ENCODE assay signal across 39 cellular contexts in the genomic region with DNA sequence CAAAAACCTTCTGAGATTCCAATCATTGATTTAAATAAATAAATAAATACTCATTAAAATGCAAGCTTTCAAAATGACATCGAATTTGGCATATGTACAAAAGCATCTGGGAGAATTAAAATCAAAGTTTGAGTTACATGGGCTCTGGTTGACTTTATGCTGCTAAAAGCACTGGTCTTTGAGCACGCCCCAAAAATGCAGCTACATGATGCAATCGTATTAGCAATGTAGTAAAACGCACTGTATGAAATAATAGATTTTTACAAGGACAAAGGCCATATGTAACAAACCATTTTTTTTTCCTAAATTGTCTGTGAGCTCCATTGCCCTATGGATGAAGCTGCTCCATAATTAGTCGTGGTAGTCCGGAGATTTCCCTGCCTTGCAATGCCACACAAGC.
"Had no signal": no experiment of that assay in that cellular context is flagged by ENCODE, and none has a peak within 500 bp of the region (broad histone marks: within the 10 kb centered on the region; RNA-seq: fewer than 3 reads in every experiment).

No MANE protein-coding gene starts in this region.

- H3K4me3 ChIP-seq: PC-9 had no signal

- H3K4me1 Mint-ChIP-seq: activated CD4-positive, alpha-beta memory T cell treated with anti-CD3 and anti-CD28 coated beads, Interleukin-2, amount 10 ng/mL, durations not matched to agents 7 days and 5 days; activated CD8-positive, alpha-beta memory T cell treated with anti-CD3 and anti-CD28 coated beads, Interleukin-2, amount 10 ng/mL, durations not matched to agents 7 days and 5 days; activated naive CD4-positive, alpha-beta T cell treated with anti-CD3 and anti-CD28 coated beads, Interleukin-2, amount 10 ng/mL, durations not matched to agents 7 days and 5 days; activated naive CD8-positive, alpha-beta T cell treated with anti-CD3 and anti-CD28 coated beads, Interleukin-2, amount 50 U/mL, for 24 hours; T-cell; T-helper 17 cell had no signal

- H2AFZ ChIP-seq: PC-9 had no signal

- DNase-seq: activated CD4-positive, alpha-beta memory T cell treated with anti-CD3 and anti-CD28 coated beads, Interleukin-2, amount 10 ng/mL, durations not matched to agents 7 days and 5 days; activated CD4-positive, alpha-beta T cell treated with anti-CD3 and anti-CD28 coated beads for 1 hour; activated CD4-positive, alpha-beta T cell treated with anti-CD3 and anti-CD28 coated beads for 48 hours; activated CD4-positive, CD25-positive, alpha-beta regulatory T cell; activated CD8-positive, alpha-beta memory T cell treated with anti-CD3 and anti-CD28 coated beads for 24 hours; activated CD8-positive, alpha-beta memory T cell treated with anti-CD3 and anti-CD28 coated beads, Interleukin-2, amount 10 ng/mL, durations not matched to agents 7 days and 5 days; activated CD8-positive, alpha-beta memory T cell treated with anti-CD3 and anti-CD28 coated beads, Interleukin-2, amount 50 U/mL, for 48 hours; activated effector memory CD4-positive, alpha-beta T cell treated with Interleukin-2 at 50 U/mL for 16 hours; activated naive CD4-positive, alpha-beta T cell treated with anti-CD3 and anti-CD28 coated beads, Interleukin-2, amount 10 ng/mL, durations not matched to agents 7 days and 5 days; activated naive CD8-positive, alpha-beta T cell treated with anti-CD3 and anti-CD28 coated beads, Interleukin-2, amount 50 U/mL, for 24 hours; activated T-cell treated with anti-CD3 and anti-CD28 coated beads, Interleukin-2, amount 50 U/mL, for 48 hours; anterior cingulate cortex; caudate nucleus; MM.1S; MV-4-11; NCI-H1092; NCI-H1436 treated with DMSO at 0.1 percent for 48 hours; NCI-H1694 treated with DMSO at 0.1 percent for 48 hours; NCI-H2029 treated with DMSO at 0.1 percent for 48 hours; NCI-H2107; NCI-H2171 treated with DMSO at 0.1 percent for 48 hours; NCI-H2227 treated with DMSO at 0.1 percent for 48 hours; NCI-H446; NCI-H510A treated with DMSO at 0.1 percent for 48 hours; NCI-H526 treated with DMSO at 0.1 percent for 48 hours; NCI-H82; NK-92 treated with Interleukin-12 subunit alpha and Interleukin-12 subunit beta, amount 100 ng/mL, for 24 hours; PC-9; SIG-M5; T-cell; T-helper 17 cell; T-helper 9 cell; WERI-Rb-1 had no signal

- H3K9ac ChIP-seq: KMS-11 had no signal

- H3K9me3 Mint-ChIP-seq: activated CD4-positive, alpha-beta memory T cell treated with anti-CD3 and anti-CD28 coated beads, Interleukin-2, amount 10 ng/mL, durations not matched to agents 7 days and 5 days; activated naive CD4-positive, alpha-beta T cell treated with anti-CD3 and anti-CD28 coated beads, Interleukin-2, amount 10 ng/mL, durations not matched to agents 7 days and 5 days; activated naive CD8-positive, alpha-beta T cell treated with anti-CD3 and anti-CD28 coated beads, Interleukin-2, amount 50 U/mL, for 24 hours; T-cell had no signal

- H3K27ac Mint-ChIP-seq: activated CD4-positive, alpha-beta memory T cell treated with anti-CD3 and anti-CD28 coated beads, Interleukin-2, amount 10 ng/mL, durations not matched to agents 7 days and 5 days; activated CD8-positive, alpha-beta memory T cell treated with anti-CD3 and anti-CD28 coated beads, Interleukin-2, amount 10 ng/mL, durations not matched to agents 7 days and 5 days; activated naive CD4-positive, alpha-beta T cell treated with anti-CD3 and anti-CD28 coated beads, Interleukin-2, amount 10 ng/mL, durations not matched to agents 7 days and 5 days; activated naive CD8-positive, alpha-beta T cell; activated naive CD8-positive, alpha-beta T cell treated with anti-CD3 and anti-CD28 coated beads, Interleukin-2, amount 50 U/mL, for 24 hours; brain; T-cell; T-helper 17 cell had no signal

- H3K36me3 ChIP-seq: WERI-Rb-1 had no signal

- H3K4me3 Mint-ChIP-seq: activated CD4-positive, alpha-beta memory T cell treated with anti-CD3 and anti-CD28 coated beads, Interleukin-2, amount 10 ng/mL, durations not matched to agents 7 days and 5 days; activated CD8-positive, alpha-beta memory T cell treated with anti-CD3 and anti-CD28 coated beads, Interleukin-2, amount 10 ng/mL, durations not matched to agents 7 days and 5 days; activated naive CD4-positive, alpha-beta T cell treated with anti-CD3 and anti-CD28 coated beads, Interleukin-2, amount 10 ng/mL, durations not matched to agents 7 days and 5 days; activated naive CD8-positive, alpha-beta T cell; activated naive CD8-positive, alpha-beta T cell treated with anti-CD3 and anti-CD28 coated beads, Interleukin-2, amount 50 U/mL, for 24 hours; brain; T-cell; T-helper 17 cell had no signal

- H3K27ac ChIP-seq: KMS-11, PC-9, RWPE1, WERI-Rb-1 had no signal

- ATAC-seq: activated CD8-positive, alpha-beta memory T cell treated with anti-CD3 and anti-CD28 coated beads, Interleukin-2, amount 10 ng/mL, durations not matched to agents 7 days and 5 days; activated naive CD8-positive, alpha-beta T cell treated with anti-CD3 and anti-CD28 coated beads, Interleukin-2, amount 50 U/mL, for 24 hours; Right ventricle myocardium inferior; SK-N-SH treated with all-trans-retinoic acid at 6 μM for 48 hours; T-cell; T-helper 17 cell had no signal

- H3K27me3 Mint-ChIP-seq: activated CD4-positive, alpha-beta memory T cell treated with anti-CD3 and anti-CD28 coated beads, Interleukin-2, amount 10 ng/mL, durations not matched to agents 7 days and 5 days; activated naive CD4-positive, alpha-beta T cell treated with anti-CD3 and anti-CD28 coated beads, Interleukin-2, amount 10 ng/mL, durations not matched to agents 7 days and 5 days; activated naive CD8-positive, alpha-beta T cell; activated naive CD8-positive, alpha-beta T cell treated with anti-CD3 and anti-CD28 coated beads, Interleukin-2, amount 50 U/mL, for 24 hours; brain; T-helper 17 cell had no signal

- H3K36me3 Mint-ChIP-seq: activated CD8-positive, alpha-beta memory T cell treated with anti-CD3 and anti-CD28 coated beads, Interleukin-2, amount 10 ng/mL, durations not matched to agents 7 days and 5 days; activated naive CD4-positive, alpha-beta T cell treated with anti-CD3 and anti-CD28 coated beads, Interleukin-2, amount 10 ng/mL, durations not matched to agents 7 days and 5 days; activated naive CD8-positive, alpha-beta T cell; brain; T-cell had no signal

- H3K4me2 ChIP-seq: KMS-11, PC-9 had no signal
